ENCODE assay signal across 2 cellular contexts in the genomic region with DNA sequence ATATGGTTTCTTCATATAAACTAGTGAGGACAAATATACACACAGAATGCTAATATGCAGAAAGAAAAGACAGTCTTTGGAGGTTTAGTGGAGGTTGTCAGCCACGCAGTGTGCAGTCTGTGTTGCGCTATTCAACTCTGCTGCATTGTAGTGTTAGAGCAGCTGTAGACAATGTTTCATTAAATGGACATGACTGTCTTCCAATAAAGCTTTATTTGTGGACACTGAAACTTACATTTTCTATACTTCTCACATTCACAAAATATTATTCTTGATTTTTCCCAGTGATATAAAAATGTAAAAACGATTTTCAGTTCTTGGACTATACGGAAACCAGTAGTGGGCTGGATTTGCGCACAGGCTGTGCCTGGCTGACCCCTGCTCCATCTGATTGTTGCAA.
TF ChIP-seq lines count a peak whose summit lies in the region.

No MANE protein-coding gene starts in this region.

TF ChIP-seq in HepG2, 621 proteins besides CTCF, POLR2A, EP300 and RAD21:
- no peak for TF ChIP-seq ZNF432 (CRISPR knock-in tag; IDR thresholded peaks at IDR 0.05; ENCODE audit: borderline replicate concordance)

TF ChIP-seq in K562, 482 proteins besides CTCF, POLR2A, EP300 and RAD21:
- TF ChIP-seq HMG20A (CRISPR knock-in tag; conservative IDR thresholded peaks at IDR 0.05) (no peak), CREM (IDR thresholded peaks at IDR 0.05; ENCODE audit: low read depth) (no peak), MAFF (IDR thresholded peaks at IDR 0.05; ENCODE audit: low read length) (no peak)
- TF ChIP-seq, protein P1, sequence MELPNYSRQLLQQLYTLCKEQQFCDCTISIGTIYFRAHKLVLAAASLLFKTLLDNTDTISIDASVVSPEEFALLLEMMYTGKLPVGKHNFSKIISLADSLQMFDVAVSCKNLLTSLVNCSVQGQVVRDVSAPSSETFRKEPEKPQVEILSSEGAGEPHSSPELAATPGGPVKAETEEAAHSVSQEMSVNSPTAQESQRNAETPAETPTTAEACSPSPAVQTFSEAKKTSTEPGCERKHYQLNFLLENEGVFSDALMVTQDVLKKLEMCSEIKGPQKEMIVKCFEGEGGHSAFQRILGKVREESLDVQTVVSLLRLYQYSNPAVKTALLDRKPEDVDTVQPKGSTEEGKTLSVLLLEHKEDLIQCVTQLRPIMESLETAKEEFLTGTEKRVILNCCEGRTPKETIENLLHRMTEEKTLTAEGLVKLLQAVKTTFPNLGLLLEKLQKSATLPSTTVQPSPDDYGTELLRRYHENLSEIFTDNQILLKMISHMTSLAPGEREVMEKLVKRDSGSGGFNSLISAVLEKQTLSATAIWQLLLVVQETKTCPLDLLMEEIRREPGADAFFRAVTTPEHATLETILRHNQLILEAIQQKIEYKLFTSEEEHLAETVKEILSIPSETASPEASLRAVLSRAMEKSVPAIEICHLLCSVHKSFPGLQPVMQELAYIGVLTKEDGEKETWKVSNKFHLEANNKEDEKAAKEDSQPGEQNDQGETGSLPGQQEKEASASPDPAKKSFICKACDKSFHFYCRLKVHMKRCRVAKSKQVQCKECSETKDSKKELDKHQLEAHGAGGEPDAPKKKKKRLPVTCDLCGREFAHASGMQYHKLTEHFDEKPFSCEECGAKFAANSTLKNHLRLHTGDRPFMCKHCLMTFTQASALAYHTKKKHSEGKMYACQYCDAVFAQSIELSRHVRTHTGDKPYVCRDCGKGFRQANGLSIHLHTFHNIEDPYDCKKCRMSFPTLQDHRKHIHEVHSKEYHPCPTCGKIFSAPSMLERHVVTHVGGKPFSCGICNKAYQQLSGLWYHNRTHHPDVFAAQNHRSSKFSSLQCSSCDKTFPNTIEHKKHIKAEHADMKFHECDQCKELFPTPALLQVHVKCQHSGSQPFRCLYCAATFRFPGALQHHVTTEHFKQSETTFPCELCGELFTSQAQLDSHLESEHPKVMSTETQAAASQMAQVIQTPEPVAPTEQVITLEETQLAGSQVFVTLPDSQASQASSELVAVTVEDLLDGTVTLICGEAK (IDR thresholded peaks at IDR 0.05) = peak; percentile 86
- TF ChIP-seq, protein P1 (CRISPR knock-in tag; IDR thresholded peaks at IDR 0.05) = peak; percentile 73; the same call in 1 of the 2 replicates
